Comparison of ENCODE assay signal across 17 cellular contexts in genomic region chr17:55334881-55335523, GRCh38.
"Had no signal": no experiment of that assay in that cellular context is flagged by ENCODE, and none has a peak within 500 bp of the region (broad histone marks: within the 10 kb centered on the region; RNA-seq: fewer than 3 reads in every experiment).

No MANE protein-coding gene starts in this region.

- H3K27ac Mint-ChIP-seq: activated CD8-positive, alpha-beta memory T cell treated with anti-CD3 and anti-CD28 coated beads, Interleukin-2, amount 10 ng/mL, durations not matched to agents 7 days and 5 days; activated naive CD8-positive, alpha-beta T cell; activated T-cell treated with anti-CD3 and anti-CD28 coated beads, Interleukin-2, amount 50 U/mL, for 24 hours; natural killer cell had no signal

- H3K4me3 Mint-ChIP-seq: activated CD8-positive, alpha-beta memory T cell treated with anti-CD3 and anti-CD28 coated beads, Interleukin-2, amount 10 ng/mL, durations not matched to agents 7 days and 5 days; activated naive CD8-positive, alpha-beta T cell; activated T-cell treated with anti-CD3 and anti-CD28 coated beads, Interleukin-2, amount 50 U/mL, for 24 hours; natural killer cell had no signal

- H3K27ac ChIP-seq: brain microvascular endothelial cell, pancreas, stomach, thoracic aorta, uterus had no signal

- H3K36me3 ChIP-seq: brain microvascular endothelial cell, pancreas, stomach, thoracic aorta, uterus had no signal

- H3K36me3 Mint-ChIP-seq: natural killer cell had no signal

- FAIRE-seq: islet of Langerhans, pancreas, small intestine, TTC549 had no signal

- H3K27me3 ChIP-seq: brain microvascular endothelial cell, pancreas, uterus had no signal

- DNase-seq: activated CD8-positive, alpha-beta memory T cell treated with anti-CD3 and anti-CD28 coated beads, Interleukin-2, amount 10 ng/mL, durations not matched to agents 7 days and 5 days; activated effector memory CD4-positive, alpha-beta T cell treated with anti-CD3 and anti-CD28 coated beads, Interleukin-2, amount 50 U/mL, for 16 hours; activated T-cell treated with anti-CD3 and anti-CD28 coated beads, Interleukin-2, amount 50 U/mL, for 24 hours; amygdala; erythroblast; hippocampal formation; natural killer cell; pancreas; small intestine; stomach; T-helper 2 cell; uterus had no signal

- H3K4me3 ChIP-seq: pancreas, stomach, thoracic aorta, uterus had no signal

- ATAC-seq: activated CD8-positive, alpha-beta memory T cell treated with anti-CD3 and anti-CD28 coated beads, Interleukin-2, amount 10 ng/mL, durations not matched to agents 7 days and 5 days; natural killer cell; pancreas had no signal

- H3K4me1 Mint-ChIP-seq: natural killer cell had no signal

- H3K9me3 ChIP-seq: pancreas, stomach, thoracic aorta, uterus had no signal

- H3K9me3 Mint-ChIP-seq: natural killer cell had no signal

- H3K4me1 ChIP-seq: pancreas, stomach, uterus had no signal
